Comparison of ENCODE assay signal across 21 cellular contexts in genomic region chr1:83798965-83799364, GRCh38.
"Had no signal": no experiment of that assay in that cellular context is flagged by ENCODE, and none has a peak within 500 bp of the region (broad histone marks: within the 10 kb centered on the region; RNA-seq: fewer than 3 reads in every experiment).

No MANE protein-coding gene starts in this region.

- H3K4me3 ChIP-seq: left lung, prostate gland, right atrium auricular region, smooth muscle cell, suprapubic skin, transverse colon, upper lobe of right lung, uterus had no signal

- H3K79me2 ChIP-seq: parathyroid adenoma had no signal

- H3K4me1 Mint-ChIP-seq: naive thymus-derived CD4-positive, alpha-beta T cell; stimulated activated naive CD8-positive, alpha-beta T cell treated with anti-CD3 and anti-CD28 coated beads, Interleukin-15, amount 100 ng/mL, for 72 hours had no signal

- H3K4me3 Mint-ChIP-seq: effector memory CD8-positive, alpha-beta T cell; naive thymus-derived CD4-positive, alpha-beta T cell; stimulated activated naive CD8-positive, alpha-beta T cell treated with anti-CD3 and anti-CD28 coated beads, Interleukin-15, amount 100 ng/mL, for 72 hours had no signal

- H3K4me1 ChIP-seq: left lung, parathyroid adenoma, prostate gland, transverse colon, upper lobe of right lung, uterus had no signal

- H3K27ac ChIP-seq: left lung, parathyroid adenoma, prostate gland, right atrium auricular region, suprapubic skin, transverse colon, upper lobe of right lung, uterus had no signal

- H3K36me3 ChIP-seq: left lung, prostate gland, right atrium auricular region, suprapubic skin, transverse colon, upper lobe of right lung, uterus had no signal

- H3K27ac Mint-ChIP-seq: effector memory CD8-positive, alpha-beta T cell; stimulated activated naive CD8-positive, alpha-beta T cell treated with anti-CD3 and anti-CD28 coated beads, Interleukin-15, amount 100 ng/mL, for 72 hours had no signal

- H3K9ac ChIP-seq: parathyroid adenoma had no signal

- DNase-seq: cortex of kidney; effector memory CD8-positive, alpha-beta T cell; left lung; mammary epithelial cell; midbrain; naive thymus-derived CD4-positive, alpha-beta T cell; stimulated activated CD4-positive, alpha-beta T cell treated with anti-CD3 and anti-CD28 coated beads, Interleukin-12 subunit alpha, Interleukin-12 subunit beta, amount 100 ng/mL, for 4 hours; stimulated activated CD4-positive, alpha-beta T cell treated with anti-CD3 and anti-CD28 coated beads, Interleukin-1b, Interleukin-23, amount 100 ng/mL, for 48 hours; stimulated activated CD4-positive, alpha-beta T cell treated with anti-CD3 and anti-CD28 coated beads, Interleukin-4, amount 100 ng/mL, for 1 hour; stimulated activated CD8-positive, alpha-beta memory T cell treated with anti-CD3 and anti-CD28 coated beads, Interleukin-4, amount 100 ng/mL, for 48 hours; stimulated activated naive CD4-positive, alpha-beta T cell; stimulated activated naive CD8-positive, alpha-beta T cell treated with anti-CD3 and anti-CD28 coated beads, Interleukin-15, amount 100 ng/mL, for 72 hours; transverse colon; upper lobe of right lung; uterus had no signal

- ATAC-seq: effector memory CD8-positive, alpha-beta T cell; left lung; naive thymus-derived CD4-positive, alpha-beta T cell; sciatic nerve; stimulated activated naive CD8-positive, alpha-beta T cell treated with anti-CD3 and anti-CD28 coated beads, Interleukin-15, amount 100 ng/mL, for 72 hours; upper lobe of right lung had no signal

- H3K27me3 ChIP-seq: left lung, right atrium auricular region, suprapubic skin, transverse colon, upper lobe of right lung, uterus had no signal

- H2AFZ ChIP-seq: parathyroid adenoma had no signal

- H3K9me3 Mint-ChIP-seq: effector memory CD8-positive, alpha-beta T cell; stimulated activated naive CD8-positive, alpha-beta T cell treated with anti-CD3 and anti-CD28 coated beads, Interleukin-15, amount 100 ng/mL, for 72 hours had no signal

- H3K27me3 Mint-ChIP-seq: naive thymus-derived CD4-positive, alpha-beta T cell; stimulated activated naive CD8-positive, alpha-beta T cell treated with anti-CD3 and anti-CD28 coated beads, Interleukin-15, amount 100 ng/mL, for 72 hours had no signal

- H3K4me2 ChIP-seq: smooth muscle cell had no signal

- H3K9me3 ChIP-seq: left lung, prostate gland, right atrium auricular region, suprapubic skin, transverse colon, upper lobe of right lung, uterus had no signal
